18 cellular contexts compared by ENCODE assay signal in genomic region chr3:46667657-46668056, GRCh38. TPM values are rescaled to one million over a fixed set of nuclear protein-coding genes. Genes with fewer than 3 reads are reported as not detected.
DNase-seq lines count a peak whose midpoint lies in the region; ATAC-seq and TF ChIP-seq lines count a peak whose summit lies in the region.
"Had no signal": no experiment of that assay in that cellular context is flagged by ENCODE, and none has a peak within 500 bp of the region (broad histone marks: within the 10 kb centered on the region; RNA-seq: fewer than 3 reads in every experiment).

No MANE protein-coding gene starts in this region.

- H3K27me3 ChIP-seq in MG63, result no peaks in the 10 kb centered on the region

- H3K36me3 Mint-ChIP-seq in neural crest cell (ENCODE audit: low read depth), result no peaks in the 10 kb centered on the region
- H3K36me3 Mint-ChIP-seq: memory B cell; natural killer cell treated with Interleukin-12 subunit alpha and Interleukin-12 subunit beta and Interleukin-15 and Interleukin-18, amount 100 ng/mL, for 72 hours had no signal

- peak overlapping the region; percentile 35 for H3K27ac Mint-ChIP-seq in neural crest cell (ENCODE audit: unreplicated experiment)
- H3K27ac Mint-ChIP-seq: memory B cell; natural killer cell treated with Interleukin-12 subunit alpha and Interleukin-12 subunit beta and Interleukin-15 and Interleukin-18, amount 100 ng/mL, for 72 hours had no signal

- intact Hi-C loops in left cardiac atrium (cut with DNase I) (no loop called here), Right ventricle myocardium superior (cut with DNase I) (no loop called here)

- no peak overlapping the region for H3K4me3 Mint-ChIP-seq in neural crest cell
- H3K4me3 Mint-ChIP-seq: memory B cell; natural killer cell treated with Interleukin-12 subunit alpha and Interleukin-12 subunit beta and Interleukin-15 and Interleukin-18, amount 100 ng/mL, for 72 hours had no signal

- H3K4me3 ChIP-seq in MG63, result no peak overlapping the region

- no peaks in the 10 kb centered on the region for H3K27me3 Mint-ChIP-seq in neural crest cell (ENCODE audit: low read depth)
- H3K27me3 Mint-ChIP-seq: natural killer cell treated with Interleukin-12 subunit alpha and Interleukin-12 subunit beta and Interleukin-15 and Interleukin-18, amount 100 ng/mL, for 72 hours had no signal

- H3K9me3 ChIP-seq in MG63, result no peaks in the 10 kb centered on the region

- H3K36me3 ChIP-seq in MG63, result no peaks in the 10 kb centered on the region
- H3K36me3 ChIP-seq: WERI-Rb-1 had no signal

- no peak for TF ChIP-seq POLR2A in GM18505 (IDR thresholded peaks at IDR 0.05; ENCODE audit: borderline replicate concordance, extremely low read depth, insufficient read depth, insufficient read length)

- no peak for TF ChIP-seq CTCF in neural crest cell (conservative IDR thresholded peaks at IDR 0.05)

- no peaks in the 10 kb centered on the region for H3K9me3 Mint-ChIP-seq in neural crest cell
- H3K9me3 Mint-ChIP-seq: memory B cell; natural killer cell treated with Interleukin-12 subunit alpha and Interleukin-12 subunit beta and Interleukin-15 and Interleukin-18, amount 100 ng/mL, for 72 hours had no signal

- no peak for ATAC-seq in left cardiac atrium
- no peak for ATAC-seq in Right ventricle myocardium superior (ENCODE audit: poor library complexity)
- ATAC-seq in GM18505 (IDR thresholded peaks at IDR 0.05; ENCODE audit: unreplicated experiment), result no peak

- H3K4me1 Mint-ChIP-seq in neural crest cell, result peaks cover 11% of the 10 kb centered on the region
- H3K4me1 Mint-ChIP-seq: memory B cell had no signal

- DNase-seq in left cardiac atrium (peak; percentile 13), Right ventricle myocardium superior (no peak), neural crest cell (ENCODE audit: low read depth, low spot score) (no peak), NCI-H1694 (lab: John Stamatoyannopoulos, UW) (no peak), MG63 (no peak)
- DNase-seq: activated naive CD4-positive, alpha-beta T cell treated with Interleukin-2 at 50 U/mL for 16 hours; foreskin fibroblast; NCI-H187 treated with DMSO at 0.1 percent for 48 hours; T-helper 1 cell; WERI-Rb-1 had no signal

RNA-seq across cellular contexts. Expression of gene ALS2CL, which starts 25.8 kb away (rescaled TPM):
- total RNA-seq in left cardiac atrium, result 10 to 100 TPM; 17.3 to 23.8 TPM
- 37.0 TPM for total RNA-seq in Right ventricle myocardium superior
- total RNA-seq in neural crest cell, result 0.16 and 0.26 TPM in 2 replicates
- total RNA-seq in MG63 (2014; rRNA removed; shearing (Covaris generic); ENCODE audit: low replicate concordance), result 0.69 and 1.2 TPM in 2 replicates

RNA-seq across cellular contexts. Expression of gene TMIE, which starts 33.5 kb away (rescaled TPM):
- under 1 TPM; 0.44 to 0.91 TPM for total RNA-seq in left cardiac atrium
- total RNA-seq in Right ventricle myocardium superior, result 1.00 TPM
- total RNA-seq in neural crest cell, result 0.30 TPM in 1 of 2 replicates, not detected in the other
- not detected in 2 replicates for total RNA-seq in MG63 (2014; rRNA removed; shearing (Covaris generic); ENCODE audit: low replicate concordance)
- total RNA-seq: Daoy; natural killer cell treated with Interleukin-12 subunit alpha and Interleukin-12 subunit beta and Interleukin-15 and Interleukin-18, amount 100 ng/mL, for 72 hours; RPMI7951 had no signal

RNA-seq across cellular contexts. Expression of gene PRSS50, which starts 50.0 kb away (rescaled TPM):
- total RNA-seq in left cardiac atrium, result not detected
- total RNA-seq in Right ventricle myocardium superior, result 0.16 TPM
- 0.35 and 0.39 TPM in 2 replicates for total RNA-seq in neural crest cell
- not detected in 2 replicates for total RNA-seq in MG63 (2014; rRNA removed; shearing (Covaris generic); ENCODE audit: low replicate concordance)
- total RNA-seq: astrocyte; Daoy; endothelial cell of umbilical vein; natural killer cell treated with Interleukin-12 subunit alpha and Interleukin-12 subunit beta and Interleukin-15 and Interleukin-18, amount 100 ng/mL, for 72 hours; renal cortical epithelial cell; RPMI7951 had no signal

RNA-seq across cellular contexts. Expression of gene FAM240A, which starts 55.3 kb away (rescaled TPM):
- not detected for total RNA-seq in left cardiac atrium
- not detected for total RNA-seq in Right ventricle myocardium superior
- not detected in 2 replicates for total RNA-seq in neural crest cell
- not detected in 2 replicates for total RNA-seq in MG63 (2014; rRNA removed; shearing (Covaris generic); ENCODE audit: low replicate concordance)
- total RNA-seq: astrocyte; Daoy; endothelial cell of umbilical vein; natural killer cell treated with Interleukin-12 subunit alpha and Interleukin-12 subunit beta and Interleukin-15 and Interleukin-18, amount 100 ng/mL, for 72 hours; renal cortical epithelial cell; RPMI7951 had no signal
